In genomic region chr1:111474521-111474920, GRCh38 we compare ENCODE assay signal across 14 cellular contexts. TPM values are rescaled to one million over a fixed set of nuclear protein-coding genes. Genes with fewer than 3 reads are reported as not detected.
DNase-seq lines count a peak whose midpoint lies in the region; ATAC-seq, FAIRE-seq and TF ChIP-seq lines count a peak whose summit lies in the region.
"Had no signal": no experiment of that assay in that cellular context is flagged by ENCODE, and none has a peak within 500 bp of the region (broad histone marks: within the 10 kb centered on the region; RNA-seq: fewer than 3 reads in every experiment).

No MANE protein-coding gene starts in this region.

- no TSS peak for BruUV-seq in Caco-2 (replicated peaks; lab: Mats Ljungman, UMichigan)

- H3K4me3 Mint-ChIP-seq in CD8-positive, alpha-beta T cell = peak overlapping the region; percentile 85
- H3K4me3 Mint-ChIP-seq in T-helper 17 cell = peak overlapping the region; percentile 88
- H3K4me3 Mint-ChIP-seq in Caco-2 (ENCODE audit: unreplicated experiment) = no peak overlapping the region

- POLR2A ChIA-PET in CD8-positive, alpha-beta T cell (lab: Charles Lee) = interaction anchor here (1.4 kb wide), 1 partner anchor 33 kb away, joined by 4 read pairs; no protein-coding TSS in a partner anchor
- POLR2A ChIA-PET in Caco-2 (lab: Charles Lee) = no interaction called here

- peaks cover 29% of the 10 kb centered on the region for H3K36me3 Mint-ChIP-seq in CD8-positive, alpha-beta T cell
- H3K36me3 Mint-ChIP-seq in T-helper 17 cell (ENCODE audit: low read depth) (peaks cover 6% of the 10 kb centered on the region), Caco-2 (ENCODE audit: insufficient read depth, unreplicated experiment) (no peaks in the 10 kb centered on the region)

- FAIRE-seq in frontal cortex (lab: Jason Lieb, UNC) = no peak
- FAIRE-seq: pancreas had no signal

- in situ Hi-C loops in gastrocnemius medialis (cut with MboI; ENCODE audit: low sequenced_read_pairs in 4 of 4) = no loop called here

- no peak for TF ChIP-seq POLR2A in gastrocnemius medialis (IDR thresholded peaks at IDR 0.05)

- H3K4me3 ChIP-seq in CD8-positive, alpha-beta T cell (ENCODE audit: low read depth, low read length) = peak overlapping the region; percentile 59
- H3K4me3 ChIP-seq in left ventricle myocardium inferior (peak overlapping the region; percentile 46), gastrocnemius medialis (peak overlapping the region in 2 of 4 donors; percentile 15 to 30), Caco-2 (ENCODE audit: low read depth, low read length) (no peak overlapping the region)

- H3K27ac Mint-ChIP-seq in CD8-positive, alpha-beta T cell = peak overlapping the region; percentile 93
- no peak overlapping the region for H3K27ac Mint-ChIP-seq in T-helper 17 cell
- H3K27ac Mint-ChIP-seq in Caco-2 (ENCODE audit: unreplicated experiment) = no peak overlapping the region

- H3K9me3 Mint-ChIP-seq in CD8-positive, alpha-beta T cell = no peaks in the 10 kb centered on the region
- H3K9me3 Mint-ChIP-seq in Caco-2 (ENCODE audit: unreplicated experiment) = no peaks in the 10 kb centered on the region

- no peak for DNase-seq in CD8-positive, alpha-beta T cell
- DNase-seq in T-helper 17 cell (no peak), left ventricle myocardium inferior (no peak), gastrocnemius medialis (no peak), frontal cortex (ENCODE audit: low spot score in 2 of 2) (no peak), anterior cingulate cortex (lab: John Stamatoyannopoulos, UW) (no peak), Caco-2 (no peak)
- DNase-seq: activated CD4-positive, alpha-beta T cell treated with anti-CD3 and anti-CD28 coated beads for 1 hour; COR-L47; left colon; NCI-H2081; pancreas had no signal

- H3K27me3 ChIP-seq in CD8-positive, alpha-beta T cell (ENCODE audit: insufficient read depth, low read length) = no peaks in the 10 kb centered on the region
- H3K27me3 ChIP-seq in left ventricle myocardium inferior (ENCODE audit: low read depth) (no peaks in the 10 kb centered on the region), gastrocnemius medialis (no peaks in the 10 kb centered on the region), Caco-2 (replicated peaks; ENCODE audit: control insufficient read depth, insufficient read depth, low read length) (no peaks in the 10 kb centered on the region)
- H3K27me3 ChIP-seq: pancreas had no signal

- CTCF ChIA-PET in CD8-positive, alpha-beta T cell (lab: Charles Lee) = interaction anchor here (1.0 to 5.5 kb wide), 5 partner anchors 12 to 295 kb away, joined by 3 to 52 read pairs (median 4); partner anchors contain the start of genes ATP5PB and WDR77
- CTCF ChIA-PET in Caco-2 (lab: Charles Lee) = no interaction called here

- H3K27ac ChIP-seq in CD8-positive, alpha-beta T cell (ENCODE audit: low read depth, low read length) = peak overlapping the region; percentile 72
- H3K27ac ChIP-seq in left ventricle myocardium inferior (replicated peaks) = peak overlapping the region; percentile 76
- peak overlapping the region; percentile 3 to 60 (median 46) for H3K27ac ChIP-seq in gastrocnemius medialis
- H3K27ac ChIP-seq: KMS-11 had no signal

- ATAC-seq in CD8-positive, alpha-beta T cell = no peak
- ATAC-seq in T-helper 17 cell (no peak), gastrocnemius medialis (no peak)
- ATAC-seq: left colon had no signal

- peaks cover 80% of the 10 kb centered on the region for H3K4me1 ChIP-seq in CD8-positive, alpha-beta T cell (ENCODE audit: insufficient read depth, low read length)
- peaks cover 43% of the 10 kb centered on the region for H3K4me1 ChIP-seq in left ventricle myocardium inferior
- peaks cover 0 to 4% of the 10 kb centered on the region in 2 donors for H3K4me1 ChIP-seq in gastrocnemius medialis
- H3K4me1 ChIP-seq in Caco-2 = no peaks in the 10 kb centered on the region
- H3K4me1 ChIP-seq: pancreas had no signal

- no peaks in the 10 kb centered on the region for H3K9me3 ChIP-seq in CD8-positive, alpha-beta T cell (ENCODE audit: low read length)
- H3K9me3 ChIP-seq in T-helper 17 cell (ENCODE audit: control insufficient read depth, low read length, poor library complexity, severe bottlenecking) = no peaks in the 10 kb centered on the region
- H3K9me3 ChIP-seq in left ventricle myocardium inferior (replicated peaks) = no peaks in the 10 kb centered on the region
- no peaks in the 10 kb centered on the region for H3K9me3 ChIP-seq in gastrocnemius medialis
- H3K9me3 ChIP-seq in Caco-2 = no peaks in the 10 kb centered on the region
- H3K9me3 ChIP-seq: pancreas had no signal

- H3K4me1 Mint-ChIP-seq in CD8-positive, alpha-beta T cell (ENCODE audit: low read depth) = peaks cover 53% of the 10 kb centered on the region
- H3K4me1 Mint-ChIP-seq in T-helper 17 cell (peaks cover 36% of the 10 kb centered on the region), Caco-2 (ENCODE audit: low read depth, unreplicated experiment) (no peaks in the 10 kb centered on the region)

- intact Hi-C loops in CD8-positive, alpha-beta T cell (cut with DNase I, micrococcal nuclease) = loop anchor here (5.0 to 10.0 kb wide), 2 partner anchors 33 to 280 kb away; partner anchors contain the start of gene DDX20 (in 2 of the 2)
- intact Hi-C loops in left ventricle myocardium inferior (cut with micrococcal nuclease) (no loop called here), gastrocnemius medialis (cut with DNase I; ENCODE audit: low total_unique reads) (no loop called here), Caco-2 (cut with micrococcal nuclease; ENCODE audit: unreplicated experiment) (no loop called here)

- no peak for TF ChIP-seq CTCF in CD8-positive, alpha-beta T cell (IDR thresholded peaks at IDR 0.05)
- TF ChIP-seq CTCF in left ventricle myocardium inferior (IDR thresholded peaks at IDR 0.05; ENCODE audit: borderline replicate concordance) (no peak), gastrocnemius medialis (IDR thresholded peaks at IDR 0.05 in 4 of 5, conservative IDR thresholded peaks at IDR 0.05 in 1 of 5) (no peak), Caco-2 (IDR thresholded peaks at IDR 0.05; ENCODE audit: insufficient read depth in 1 of 2, low read depth in 1 of 2, low read length in 1 of 2, severe bottlenecking in 1 of 2, unreplicated experiment in 1 of 2) (no peak)

- no peaks in the 10 kb centered on the region for H3K36me3 ChIP-seq in CD8-positive, alpha-beta T cell (ENCODE audit: insufficient read depth, low read length)
- peaks cover 38% of the 10 kb centered on the region for H3K36me3 ChIP-seq in left ventricle myocardium inferior
- peaks cover 0 to 54% of the 10 kb centered on the region in 2 donors for H3K36me3 ChIP-seq in gastrocnemius medialis
- no peaks in the 10 kb centered on the region for H3K36me3 ChIP-seq in Caco-2 (ENCODE audit: control insufficient read depth, insufficient read depth, low read length)
- H3K36me3 ChIP-seq: pancreas had no signal

- H3K27me3 Mint-ChIP-seq in CD8-positive, alpha-beta T cell (ENCODE audit: low read depth) = no peaks in the 10 kb centered on the region
- no peaks in the 10 kb centered on the region for H3K27me3 Mint-ChIP-seq in T-helper 17 cell
- no peaks in the 10 kb centered on the region for H3K27me3 Mint-ChIP-seq in Caco-2 (ENCODE audit: insufficient read depth, unreplicated experiment)

RNA-seq across cellular contexts. Expression of gene C1orf162, which starts 0.7 kb away (rescaled TPM):
- total RNA-seq in CD8-positive, alpha-beta T cell = 10 to 100 TPM; 14.0 to 15.5 TPM
- 10 to 100 TPM; 31.3 to 50.8 TPM for total RNA-seq in T-helper 17 cell
- total RNA-seq in left ventricle myocardium inferior = 5.6 TPM
- total RNA-seq in gastrocnemius medialis = 1 to 10 TPM; 1.9 to 7.8 (median 6.9) TPM
- 0.41 TPM for total RNA-seq in frontal cortex
- total RNA-seq in Caco-2 (2022) = 0.63 and 0.66 TPM in 2 replicates
- total RNA-seq: glomerular endothelial cell had no signal

RNA-seq across cellular contexts. Expression of gene ATP5PB, which starts 25.3 kb away (rescaled TPM):
- total RNA-seq in CD8-positive, alpha-beta T cell = 10 to 100 TPM; 59.9 to 64.6 TPM
- total RNA-seq in T-helper 17 cell (100 to 1,000 TPM in 1 of 2 donors, 10 to 100 TPM in 1; 86.1 to 101 TPM), left ventricle myocardium inferior (671 TPM), gastrocnemius medialis (100 to 1,000 TPM; 232 to 350 (median 266) TPM), frontal cortex (254 TPM), Caco-2 (2022) (194 and 219 TPM in 2 replicates)

RNA-seq across cellular contexts. Expression of gene WDR77, which starts 25.5 kb away (rescaled TPM):
- total RNA-seq in CD8-positive, alpha-beta T cell = 10 to 100 TPM in 1 of 2 experiments, 1 to 10 TPM in 1; 9.5 to 11.4 TPM
- total RNA-seq in T-helper 17 cell = 10 to 100 TPM; 17.6 to 19.5 TPM
- total RNA-seq in left ventricle myocardium inferior = 30.7 TPM
- total RNA-seq in gastrocnemius medialis = 10 to 100 TPM; 53.3 to 59.2 (median 56.7) TPM
- 20.8 TPM for total RNA-seq in frontal cortex
- total RNA-seq in Caco-2 (2022) = 30.1 and 31.9 TPM in 2 replicates

RNA-seq across cellular contexts. Expression of gene ADORA3, which starts 28.9 kb away (rescaled TPM):
- total RNA-seq in CD8-positive, alpha-beta T cell = not detected
- total RNA-seq in T-helper 17 cell (not detected), left ventricle myocardium inferior (3.1 TPM), gastrocnemius medialis (1 to 10 TPM; 1.0 to 4.1 (median 2.1) TPM), frontal cortex (1.6 TPM), Caco-2 (2022) (not detected in 2 replicates)
- total RNA-seq: glomerular endothelial cell had no signal

RNA-seq across cellular contexts. Expression of gene TMIGD3, which starts 28.9 kb away (rescaled TPM):
- total RNA-seq in CD8-positive, alpha-beta T cell = not detected
- total RNA-seq in T-helper 17 cell = not detected
- 0.85 TPM for total RNA-seq in left ventricle myocardium inferior
- under 1 TPM in 3 of 4 donors, not detected in 1; 0.51 to 0.67 (median 0.55) TPM for total RNA-seq in gastrocnemius medialis
- 1.2 TPM for total RNA-seq in frontal cortex
- 0.35 and 0.88 TPM in 2 replicates for total RNA-seq in Caco-2 (2022)
- total RNA-seq: glomerular endothelial cell had no signal

Comparison
In these comparisons a context has a peak if more than half of its experiments do, and no peak if none do; other contexts are left out.
1. intact Hi-C loops: an anchor here in CD8-positive, alpha-beta T cell (5.0 to 10.0 kb wide); none called in left ventricle myocardium inferior, gastrocnemius medialis and Caco-2.